In the genomic region with DNA sequence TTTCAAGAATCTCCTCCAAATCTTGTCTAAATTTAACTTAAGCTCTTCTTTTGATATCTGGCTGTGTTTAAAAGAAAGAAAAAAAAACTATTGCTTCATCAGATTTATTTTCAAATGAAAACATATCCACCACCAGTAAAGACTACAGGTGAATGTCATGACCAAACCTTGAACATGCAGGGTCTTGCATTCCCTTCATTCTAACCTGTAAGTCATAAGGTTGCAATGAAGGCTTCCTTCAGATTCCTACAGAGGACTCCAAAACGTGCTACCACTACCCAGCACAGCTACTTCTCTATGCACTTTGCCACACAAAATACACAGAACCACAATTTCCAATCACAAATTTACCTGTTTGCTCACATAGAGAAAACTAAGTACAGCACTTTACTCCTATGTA, we compare ENCODE assay signal across 18 cellular contexts. TPM values are rescaled to one million over a fixed set of nuclear protein-coding genes. Genes with fewer than 3 reads are reported as not detected.
A peak's percentile ranks its signal among the peaks of the same experiment; 100 is the strongest.
DNase-seq lines count a peak whose midpoint lies in the region; ATAC-seq, FAIRE-seq and TF ChIP-seq lines count a peak whose summit lies in the region.
"Had no signal": no experiment of that assay in that cellular context is flagged by ENCODE, and none has a peak within 500 bp of the region (broad histone marks: within the 10 kb centered on the region; RNA-seq: fewer than 3 reads in every experiment).

No MANE protein-coding gene starts in this region.

- no peak overlapping the region for H3K4me3 ChIP-seq in bronchial epithelial cell (ENCODE audit: low read depth, low read length)
- no peak overlapping the region for H3K4me3 ChIP-seq in right lobe of liver

- FAIRE-seq in bronchial epithelial cell (lab: Jason Lieb, UNC), result no peak
- FAIRE-seq: GM12891, GM18507, H54 had no signal

- no peak for TF ChIP-seq POLR2A in right lobe of liver (IDR thresholded peaks at IDR 0.05)

- DNase-seq in bronchial epithelial cell (ENCODE audit: low read depth) (peak; percentile 71), right lobe of liver (no peak), left cardiac atrium (no peak), medulla oblongata (ENCODE audit: extremely low spot score) (no peak)
- DNase-seq: C1 segment of cervical spinal cord; Calu3; CD4-positive, alpha-beta memory T cell; COR-L47; DMS53; DMS79 treated with DMSO at 0.1 percent for 48 hours; GF-D8; GOT3; HCEC 1CT had no signal

- H3K9me3 ChIP-seq in right lobe of liver, result no peaks in the 10 kb centered on the region

- intact Hi-C loops in right lobe of liver (cut with DNase I) (no loop called here), left cardiac atrium (cut with DNase I) (no loop called here)

- no peak for TF ChIP-seq CTCF in bronchial epithelial cell (IDR thresholded peaks at IDR 0.05; ENCODE audit: insufficient read depth, low read length, severe bottlenecking)
- no peak for TF ChIP-seq CTCF in right lobe of liver (IDR thresholded peaks at IDR 0.05)

- H3K36me3 ChIP-seq in bronchial epithelial cell (ENCODE audit: control insufficient read depth, insufficient read depth, low read length), result peaks cover 1% of the 10 kb centered on the region
- peaks cover 0 to 19% (median 9%) of the 10 kb centered on the region in 4 donors for H3K36me3 ChIP-seq in right lobe of liver

- ATAC-seq in esophagus mucosa (peak; percentile 46), right lobe of liver (no peak), left cardiac atrium (no peak), HG03097 (IDR thresholded peaks at IDR 0.05; ENCODE audit: low FRiP score, unreplicated experiment) (no peak)

- 9% methylated on average over 1 of the region's 1 CpG for WGBS in right lobe of liver (ENCODE audit: insufficient coverage, low coverage, low lambda C conversion rate, missing lambda C conversion rate)

- H3K27me3 ChIP-seq in bronchial epithelial cell (ENCODE audit: control insufficient read depth, insufficient read depth, low read length) (no peaks in the 10 kb centered on the region), right lobe of liver (no peaks in the 10 kb centered on the region)

- H3K4me1 ChIP-seq in right lobe of liver, result peaks cover 0 to 36% (median 10%) of the 10 kb centered on the region in 4 donors

- peak overlapping the region in 2 of 3 donors; percentile 70 to 85 for H3K27ac ChIP-seq in right lobe of liver

RNA-seq across cellular contexts. Expression of gene FRRS1, which starts 26.3 kb away (rescaled TPM):
- total RNA-seq in bronchial epithelial cell (23.4 and 28.3 TPM in 2 replicates), esophagus mucosa (30.7 TPM), right lobe of liver (10 to 100 TPM; 19.6 to 44.0 (median 31.4) TPM), left cardiac atrium (1 to 10 TPM; 3.6 to 3.8 TPM)
